8 cellular contexts compared by ENCODE assay signal in the genomic region with DNA sequence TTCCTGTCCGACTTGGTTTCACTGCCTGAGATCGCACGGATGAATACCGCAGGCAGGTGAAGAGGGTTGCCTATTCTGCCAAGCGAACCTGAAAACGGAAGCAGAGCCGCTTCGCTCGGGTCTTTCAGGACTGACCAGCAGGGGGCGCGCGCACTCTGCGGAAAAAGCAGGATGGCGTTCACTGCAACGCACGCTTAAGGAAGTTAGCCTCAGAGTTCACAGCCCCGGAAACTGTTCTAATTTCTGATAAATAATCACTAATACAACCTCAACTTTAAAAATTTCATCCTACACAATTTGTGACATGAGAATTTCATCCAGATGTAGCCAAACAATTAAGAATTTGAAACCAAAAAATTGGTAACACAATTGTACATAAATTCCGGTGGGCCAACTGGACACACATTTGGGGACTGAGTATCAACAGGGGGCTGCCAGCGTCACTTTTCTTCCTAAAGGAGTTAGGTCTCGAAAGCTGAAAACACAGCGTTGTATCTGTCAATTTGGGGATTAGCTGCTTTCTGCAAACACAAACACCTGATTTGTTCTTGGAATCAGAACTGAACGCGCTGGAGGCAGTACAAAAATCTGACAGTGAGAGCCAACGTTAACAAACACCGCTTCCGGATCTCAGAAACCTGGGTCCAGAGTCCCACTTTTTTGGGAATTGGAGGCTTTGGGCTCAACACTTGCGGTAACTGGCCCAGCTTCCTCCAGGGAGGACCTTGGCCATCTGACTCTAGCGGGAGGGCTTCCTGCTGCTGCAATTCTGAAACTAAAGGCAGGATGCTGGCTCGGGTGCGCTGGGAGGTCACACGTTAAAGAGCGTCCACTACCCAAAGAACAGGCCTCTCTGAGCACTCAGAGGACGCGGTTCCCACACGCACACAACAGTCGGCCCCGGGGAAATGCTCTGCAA. TPM values are rescaled to one million over a fixed set of nuclear protein-coding genes. Genes with fewer than 3 reads are reported as not detected.
DNase-seq lines count a peak whose midpoint lies in the region; ATAC-seq lines count a peak whose summit lies in the region.

No MANE protein-coding gene starts in this region.

- peaks cover 11 to 29% (median 17%) of the 10 kb centered on the region in 5 donors for H3K27me3 Mint-ChIP-seq in naive thymus-derived CD4-positive, alpha-beta T cell

- H3K27ac Mint-ChIP-seq in naive thymus-derived CD4-positive, alpha-beta T cell, result peak overlapping the region in 7 of 9 donors; percentile 2 to 81 (median 38)
- H3K27ac Mint-ChIP-seq in stimulated activated effector memory CD8-positive, alpha-beta T cell treated with anti-CD3 and anti-CD28 coated beads, Interleukin-12 subunit alpha, Interleukin-12 subunit beta, amount 100 ng/mL, for 72 hours, result peak overlapping the region; percentile 58

- CTCF ChIA-PET in naive thymus-derived CD4-positive, alpha-beta T cell (lab: Charles Lee), result interaction anchor here (0.5 to 3.3 kb wide), 18 partner anchors 8 to 1989 kb away, joined by 3 to 21 read pairs (median 4); a partner anchor contains a TSS

- peak; percentile 50 for ATAC-seq in GM19328 (IDR thresholded peaks at IDR 0.05; ENCODE audit: unreplicated experiment)
- peak; percentile 77 for ATAC-seq in esophagus mucosa
- ATAC-seq in naive thymus-derived CD4-positive, alpha-beta T cell, result peak; percentile 94
- ATAC-seq in stimulated activated effector memory CD8-positive, alpha-beta T cell treated with anti-CD3 and anti-CD28 coated beads, Interleukin-12 subunit alpha, Interleukin-12 subunit beta, amount 100 ng/mL, for 72 hours, result peak; percentile 73

- H3K4me1 Mint-ChIP-seq in naive thymus-derived CD4-positive, alpha-beta T cell, result peaks cover 0 to 14% (median 12%) of the 10 kb centered on the region in 7 donors
- peaks cover 30% of the 10 kb centered on the region for H3K4me1 Mint-ChIP-seq in stimulated activated effector memory CD8-positive, alpha-beta T cell treated with anti-CD3 and anti-CD28 coated beads, Interleukin-12 subunit alpha, Interleukin-12 subunit beta, amount 100 ng/mL, for 72 hours

- intact Hi-C loops in naive thymus-derived CD4-positive, alpha-beta T cell (cut with micrococcal nuclease), result loop anchor here (1.0 to 5.0 kb wide), 10 partner anchors 106 to 468 kb away; partner anchors contain the start of genes FAM50B (in 2 of the 2) and ECI2 (in 1 of the 2)

- H3K36me3 ChIP-seq in naive thymus-derived CD4-positive, alpha-beta T cell (ENCODE audit: control insufficient read depth in 2 of 3, insufficient read depth in 3 of 3, low read length in 3 of 3), result no peaks in the 10 kb centered on the region

- H3K9me3 ChIP-seq in naive thymus-derived CD4-positive, alpha-beta T cell (ENCODE audit: control insufficient read depth in 2 of 3, low read length in 3 of 3), result no peaks in the 10 kb centered on the region

- H3K36me3 Mint-ChIP-seq in naive thymus-derived CD4-positive, alpha-beta T cell, result no peaks in the 10 kb centered on the region
- peaks cover 2% of the 10 kb centered on the region for H3K36me3 Mint-ChIP-seq in stimulated activated effector memory CD8-positive, alpha-beta T cell treated with anti-CD3 and anti-CD28 coated beads, Interleukin-12 subunit alpha, Interleukin-12 subunit beta, amount 100 ng/mL, for 72 hours

- H3K4me1 ChIP-seq in naive thymus-derived CD4-positive, alpha-beta T cell (ENCODE audit: control insufficient read depth in 2 of 2, insufficient read depth in 2 of 2, low read length in 2 of 2), result peaks cover 0 to 5% of the 10 kb centered on the region in 2 donors

- DNase-seq in C1 segment of cervical spinal cord (lab: John Stamatoyannopoulos, UW), result peak; percentile 18 to 84 (median 68)
- peak; percentile 89 for DNase-seq in HT-29 (ENCODE audit: low spot score)
- peak; percentile 63 for DNase-seq in OCI-M2 (lab: John Stamatoyannopoulos, UW; ENCODE audit: unreplicated experiment)
- DNase-seq in activated T-cell treated with anti-CD3 and anti-CD28 coated beads for 48 hours (ENCODE audit: low read depth), result peak; percentile 83
- DNase-seq in naive thymus-derived CD4-positive, alpha-beta T cell, result peak; percentile 73 to 92 (median 85)
- DNase-seq in stimulated activated effector memory CD8-positive, alpha-beta T cell treated with anti-CD3 and anti-CD28 coated beads, Interleukin-12 subunit alpha, Interleukin-12 subunit beta, amount 100 ng/mL, for 72 hours (ENCODE audit: low spot score in 2 of 2), result peak; percentile 92 to 93

- H3K27ac ChIP-seq in naive thymus-derived CD4-positive, alpha-beta T cell (ENCODE audit: low read depth, low read length), result no peak overlapping the region

- POLR2A ChIA-PET in naive thymus-derived CD4-positive, alpha-beta T cell (lab: Charles Lee), result interaction anchor here (0.6 to 1.0 kb wide), 2 partner anchors 191 to 271 kb away, joined by 3 to 4 read pairs; no protein-coding TSS in a partner anchor

- peak overlapping the region; percentile 26 to 73 (median 58) for H3K4me3 Mint-ChIP-seq in naive thymus-derived CD4-positive, alpha-beta T cell
- peak overlapping the region; percentile 56 for H3K4me3 Mint-ChIP-seq in stimulated activated effector memory CD8-positive, alpha-beta T cell treated with anti-CD3 and anti-CD28 coated beads, Interleukin-12 subunit alpha, Interleukin-12 subunit beta, amount 100 ng/mL, for 72 hours

- no peaks in the 10 kb centered on the region for H3K9me3 Mint-ChIP-seq in naive thymus-derived CD4-positive, alpha-beta T cell
- no peaks in the 10 kb centered on the region for H3K9me3 Mint-ChIP-seq in stimulated activated effector memory CD8-positive, alpha-beta T cell treated with anti-CD3 and anti-CD28 coated beads, Interleukin-12 subunit alpha, Interleukin-12 subunit beta, amount 100 ng/mL, for 72 hours

- no peak overlapping the region for H3K4me3 ChIP-seq in naive thymus-derived CD4-positive, alpha-beta T cell (ENCODE audit: low read length)

- no peaks in the 10 kb centered on the region for H3K27me3 ChIP-seq in naive thymus-derived CD4-positive, alpha-beta T cell (ENCODE audit: control insufficient read depth in 2 of 2, insufficient read depth in 2 of 2, low read length in 2 of 2)

RNA-seq across cellular contexts. Expression of gene PXDC1, which starts 8.8 kb away (rescaled TPM):
- total RNA-seq in HT-29 (2014; rRNA removed; shearing (Covaris generic)), result 44.4 and 45.3 TPM in 2 replicates
- 7.2 TPM for total RNA-seq in esophagus mucosa
- total RNA-seq in naive thymus-derived CD4-positive, alpha-beta T cell, result under 1 TPM; 0.29 to 0.68 (median 0.39) TPM
- not detected for polyA plus RNA-seq in naive thymus-derived CD4-positive, alpha-beta T cell
